ENCODE assay signal across 1 cellular context in genomic region chr15:69760890-69761568, GRCh38.
TF ChIP-seq lines count a peak whose summit lies in the region.

No MANE protein-coding gene starts in this region.

TF ChIP-seq in SK-N-SH, 30 proteins besides CTCF, POLR2A, EP300 and RAD21 (continued from another document):
- TF ChIP-seq REST (IDR thresholded peaks at IDR 0.05; ENCODE audit: low read depth, low read length) (peak; percentile 59; the same call in 1 of the 2 replicates), PBX3 (IDR thresholded peaks at IDR 0.05) (peak; percentile 91), EZH2phosphoT487 (IDR thresholded peaks at IDR 0.05; ENCODE audit: borderline replicate concordance, low read depth) (no peak), MAX (IDR thresholded peaks at IDR 0.05; ENCODE audit: low read depth) (peak; percentile 77), TCF12 (IDR thresholded peaks at IDR 0.05) (peak; percentile 95), SMC3 (IDR thresholded peaks at IDR 0.05; ENCODE audit: low read depth, low read length) (no peak), NRF1 (IDR thresholded peaks at IDR 0.05; ENCODE audit: low read depth, low read length) (no peak), SIN3A (IDR thresholded peaks at IDR 0.05; ENCODE audit: borderline replicate concordance, low read depth, low read length) (peak; percentile 58; the same call in 1 of the 2 replicates), RFX5 (IDR thresholded peaks at IDR 0.05; ENCODE audit: low read length) (no peak)
